In the genomic region with DNA sequence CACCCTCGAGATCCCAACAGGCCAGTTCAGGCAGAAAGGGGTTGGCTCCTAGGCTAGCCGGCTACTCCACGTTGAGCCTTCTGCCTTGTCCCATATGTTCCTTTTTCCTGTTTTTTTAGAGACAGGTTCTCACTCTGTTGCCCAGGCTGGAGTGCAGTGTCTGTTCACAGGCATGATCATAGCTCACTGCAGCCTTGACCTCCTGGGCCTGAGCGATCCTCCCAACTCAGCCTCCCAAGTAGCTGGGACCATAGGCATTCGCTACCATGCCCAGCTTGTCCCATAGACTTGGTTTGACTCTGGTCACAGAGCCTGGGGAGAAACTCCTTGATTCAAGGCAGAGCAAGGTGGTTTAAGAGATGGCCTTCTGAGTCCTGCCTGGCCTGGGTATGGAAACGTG, we compare ENCODE assay signal across 10 cellular contexts. TPM values are rescaled to one million over a fixed set of nuclear protein-coding genes. Genes with fewer than 3 reads are reported as not detected.
DNase-seq lines count a peak whose midpoint lies in the region; ATAC-seq and TF ChIP-seq lines count a peak whose summit lies in the region.
"Had no signal": no experiment of that assay in that cellular context is flagged by ENCODE, and none has a peak within 500 bp of the region (broad histone marks: within the 10 kb centered on the region; RNA-seq: fewer than 3 reads in every experiment).

No MANE protein-coding gene starts in this region.

- H3K27me3 ChIP-seq in esophagus squamous epithelium (no peaks in the 10 kb centered on the region), rectal smooth muscle tissue (ENCODE audit: control insufficient read depth, insufficient read depth, low read length) (no peaks in the 10 kb centered on the region)

- no peak for ATAC-seq in activated CD4-positive, CD25-positive, alpha-beta regulatory T cell treated with anti-CD3 and anti-CD28 coated beads, Interleukin-2, amount 50 U/mL, for 24 hours
- ATAC-seq in GM18868 (IDR thresholded peaks at IDR 0.05; ENCODE audit: unreplicated experiment), result no peak

- H3K4me1 Mint-ChIP-seq in HFFc6 (ENCODE audit: low read depth), result peaks cover 67% of the 10 kb centered on the region

- intact Hi-C loops in esophagus squamous epithelium (cut with DNase I), result no loop called here

- H3K4me1 ChIP-seq in esophagus squamous epithelium (peaks cover 32 to 84% (median 49%) of the 10 kb centered on the region in 3 donors), rectal smooth muscle tissue (ENCODE audit: control insufficient read depth, insufficient read depth, low read length) (no peaks in the 10 kb centered on the region)

- no peaks in the 10 kb centered on the region; the same call in 1 of the 2 replicates for H3K27me3 Mint-ChIP-seq in HFFc6 (ENCODE audit: insufficient read depth)

- no peak for TF ChIP-seq POLR2A in esophagus squamous epithelium (IDR thresholded peaks at IDR 0.05)

- DNase-seq in HFFc6 (no peak), esophagus squamous epithelium (lab: John Stamatoyannopoulos, UW) (no peak), cerebellar cortex (ENCODE audit: low spot score) (no peak)
- DNase-seq: caudate nucleus, NCI-H510A treated with DMSO at 0.1 percent for 48 hours had no signal

- H3K9me3 ChIP-seq in esophagus squamous epithelium, result no peaks in the 10 kb centered on the region

- TF ChIP-seq CTCF in HFFc6 (IDR thresholded peaks at IDR 0.05) (no peak), VCaP (conservative IDR thresholded peaks at IDR 0.05) (no peak), esophagus squamous epithelium (IDR thresholded peaks at IDR 0.05) (no peak)

- H3K4me3 ChIP-seq in esophagus squamous epithelium (no peak overlapping the region), rectal smooth muscle tissue (ENCODE audit: low read length) (peak overlapping the region; percentile 13)
- H3K4me3 ChIP-seq: lung had no signal

- no peak overlapping the region for H3K4me3 Mint-ChIP-seq in HFFc6

- peaks cover 8% of the 10 kb centered on the region for H3K36me3 Mint-ChIP-seq in HFFc6 (ENCODE audit: low read depth)

- H3K9ac ChIP-seq in rectal smooth muscle tissue (ENCODE audit: low read length), result no peak overlapping the region

- H3K27ac Mint-ChIP-seq in HFFc6, result peak overlapping the region; percentile 75; the same call in 1 of the 2 replicates

- peak overlapping the region; percentile 80 for H3K27ac ChIP-seq in VCaP
- peak overlapping the region; percentile 63 to 90 (median 80) for H3K27ac ChIP-seq in esophagus squamous epithelium
- no peak overlapping the region for H3K27ac ChIP-seq in rectal smooth muscle tissue (ENCODE audit: low read depth, low read length)

- WGBS in esophagus squamous epithelium, 2 donors, result 71 to 77% methylated on average over 6 of the region's 6 CpGs

- H3K36me3 ChIP-seq in esophagus squamous epithelium, result no peaks in the 10 kb centered on the region
- H3K36me3 ChIP-seq in rectal smooth muscle tissue (ENCODE audit: control insufficient read depth, insufficient read depth, low read length), result no peaks in the 10 kb centered on the region

- H3K9me3 Mint-ChIP-seq in HFFc6, result no peaks in the 10 kb centered on the region

RNA-seq across cellular contexts. Expression of gene ZNF710, which starts 32.3 kb away (rescaled TPM):
- total RNA-seq in HFFc6 (2021; fragmentation: NEBNext Ultra II Directional; extraction: Animal tissue kit (Norgen Biotek cat#: 25700)), result 10 to 100 TPM; 17.6 to 23.3 (median 20.3) TPM
- total RNA-seq in esophagus squamous epithelium, result 10 to 100 TPM; 15.1 to 27.4 (median 21.4) TPM
